13 cellular contexts compared by ENCODE assay signal in genomic region chr13:75135325-75135825, GRCh38.
DNase-seq lines count a peak whose midpoint lies in the region; ATAC-seq and TF ChIP-seq lines count a peak whose summit lies in the region.
"Had no signal": no experiment of that assay in that cellular context is flagged by ENCODE, and none has a peak within 500 bp of the region (broad histone marks: within the 10 kb centered on the region; RNA-seq: fewer than 3 reads in every experiment).

No MANE protein-coding gene starts in this region.

- H3K9ac ChIP-seq in mammary epithelial cell (ENCODE audit: insufficient read depth, low read length): no peak overlapping the region

- H2AFZ ChIP-seq in mammary epithelial cell (ENCODE audit: low read depth, low read length): peak overlapping the region; percentile 71

- DNase-seq in AG09319 (ENCODE audit: extremely low read depth, low read depth): peak; percentile 47
- DNase-seq in M059J (ENCODE audit: low read depth): peak; percentile 96
- peak; percentile 92 for DNase-seq in mammary epithelial cell
- peak; percentile 74 for DNase-seq in kidney epithelial cell (ENCODE audit: low read depth)
- no peak for DNase-seq in NCI-H446 treated with DMSO at 0.1 percent for 48 hours (lab: John Stamatoyannopoulos, UW)
- no peak for DNase-seq in T-helper 9 cell
- DNase-seq: activated naive CD4-positive, alpha-beta T cell treated with anti-CD3 and anti-CD28 coated beads, Interleukin-2, amount 50 U/mL, for 16 hours; GOT3; NCI-H510A treated with DMSO at 0.1 percent for 48 hours; retina had no signal

- in situ Hi-C loops in mammary epithelial cell (cut with MboI; ENCODE audit: low sequenced_read_pairs in 2 of 2): no loop called here

- ATAC-seq in GM19452 (IDR thresholded peaks at IDR 0.05; ENCODE audit: unreplicated experiment): no peak
- ATAC-seq in HG03175 (IDR thresholded peaks at IDR 0.05; ENCODE audit: unreplicated experiment): no peak

- no peaks in the 10 kb centered on the region for H3K36me3 ChIP-seq in mammary epithelial cell (ENCODE audit: insufficient read depth, low read length)
- no peaks in the 10 kb centered on the region for H3K36me3 ChIP-seq in kidney epithelial cell (ENCODE audit: control insufficient read depth, insufficient read depth, low read length)
- H3K36me3 ChIP-seq: tibial nerve had no signal

- TF ChIP-seq CTCF in AG09319 (IDR thresholded peaks at IDR 0.05; ENCODE audit: low read depth, low read length) (no peak), mammary epithelial cell (conservative IDR thresholded peaks at IDR 0.05 in 1 of 2, IDR thresholded peaks at IDR 0.05 in 1 of 2; ENCODE audit: extremely low read depth in 1 of 2, insufficient read depth in 1 of 2, low read depth in 1 of 2, low read length in 2 of 2) (no peak), kidney epithelial cell (IDR thresholded peaks at IDR 0.05; ENCODE audit: insufficient read depth, low read length, poor library complexity, severe bottlenecking) (no peak)

- H4K20me1 ChIP-seq in mammary epithelial cell (ENCODE audit: insufficient read depth, low read length): no peaks in the 10 kb centered on the region

- CTCF ChIA-PET in mammary epithelial cell (lab: Charles Lee; ENCODE audit: low non-redundant PET): interaction anchor here (0.7 kb wide), 1 partner anchor 218 kb away, joined by 3 read pairs; no protein-coding TSS in a partner anchor

- peaks cover 6% of the 10 kb centered on the region for H3K9me3 ChIP-seq in mammary epithelial cell (replicated peaks; ENCODE audit: insufficient read depth, low read length)

- no peaks in the 10 kb centered on the region for H3K79me2 ChIP-seq in mammary epithelial cell (ENCODE audit: insufficient read depth, low read length)

- peaks cover 10% of the 10 kb centered on the region for H3K4me1 ChIP-seq in mammary epithelial cell (ENCODE audit: insufficient read depth, low read length)
- H3K4me1 ChIP-seq: tibial nerve had no signal

- dilution Hi-C loops in mammary epithelial cell (cut with HindIII; ENCODE audit: low sequenced_read_pairs): no loop called here

- H3K4me3 ChIP-seq in mammary epithelial cell (replicated peaks in 1 of 3; ENCODE audit: insufficient read depth in 1 of 3, low read depth in 2 of 3, low read length in 3 of 3) (no peak overlapping the region), kidney epithelial cell (ENCODE audit: low read depth, low read length) (no peak overlapping the region)
- H3K4me3 ChIP-seq: tibial nerve had no signal

- no peaks in the 10 kb centered on the region for H3K27me3 ChIP-seq in mammary epithelial cell (ENCODE audit: insufficient read depth, low read length)
- no peaks in the 10 kb centered on the region for H3K27me3 ChIP-seq in kidney epithelial cell (ENCODE audit: control insufficient read depth, insufficient read depth, low read length)
- H3K27me3 ChIP-seq: tibial nerve had no signal

- H3K27ac ChIP-seq in mammary epithelial cell (ENCODE audit: insufficient read depth, low read depth, low read length): no peak overlapping the region
- H3K27ac ChIP-seq: tibial nerve had no signal

- 47% methylated on average over 6 of the region's 6 CpGs for WGBS in mammary epithelial cell (ENCODE audit: low coverage, missing lambda C conversion rate)

- BruUV-seq in mammary epithelial cell (replicated peaks; lab: Mats Ljungman, UMichigan): no TSS peak

- intact Hi-C loops in mammary epithelial cell (cut with micrococcal nuclease): no loop called here

- H3K4me2 ChIP-seq in mammary epithelial cell (ENCODE audit: insufficient read depth, low read depth, low read length): no peak overlapping the region

Comparison
In these comparisons a context has a peak if more than half of its experiments do, and no peak if none do; other contexts are left out.
1. DNase-seq: peak in AG09319 (single experiment), M059J (single experiment), mammary epithelial cell (single experiment) and kidney epithelial cell (single experiment); none in NCI-H446 treated with DMSO at 0.1 percent for 48 hours (single experiment) and T-helper 9 cell (single experiment).